10 cellular contexts compared by ENCODE assay signal in genomic region chr1:147762233-147763024, GRCh38. TPM values are rescaled to one million over a fixed set of nuclear protein-coding genes. Genes with fewer than 3 reads are reported as not detected.
DNase-seq lines count a peak whose midpoint lies in the region; ATAC-seq, FAIRE-seq and TF ChIP-seq lines count a peak whose summit lies in the region.
"Had no signal": no experiment of that assay in that cellular context is flagged by ENCODE, and none has a peak within 500 bp of the region (broad histone marks: within the 10 kb centered on the region; RNA-seq: fewer than 3 reads in every experiment).

No MANE protein-coding gene starts in this region.

- H3K36me3 ChIP-seq in breast epithelium (no peaks in the 10 kb centered on the region), aorta (ENCODE audit: control insufficient read depth in 1 of 2, insufficient read depth in 2 of 2, low read length in 1 of 2) (no peaks in the 10 kb centered on the region)

- peak; percentile 84 for ATAC-seq in activated CD8-positive, alpha-beta T cell treated with anti-CD3 and anti-CD28 coated beads, Interleukin-2, amount 10 ng/mL, durations not matched to agents 7 days and 5 days
- peak; percentile 49 for ATAC-seq in aorta (ENCODE audit: low FRiP score)
- ATAC-seq in HG02588 (IDR thresholded peaks at IDR 0.05; ENCODE audit: unreplicated experiment), result no peak

- H3K9me3 Mint-ChIP-seq in MCF 10A (ENCODE audit: unreplicated experiment) (no peaks in the 10 kb centered on the region), immature natural killer cell (no peaks in the 10 kb centered on the region)
- no peaks in the 10 kb centered on the region for H3K9me3 Mint-ChIP-seq in activated CD8-positive, alpha-beta T cell treated with anti-CD3 and anti-CD28 coated beads, Interleukin-2, amount 10 ng/mL, durations not matched to agents 7 days and 5 days (ENCODE audit: insufficient read depth)

- DNase-seq in breast epithelium (ENCODE audit: low spot score in 2 of 2), result no peak
- no peak for DNase-seq in MCF 10A (ENCODE audit: unreplicated experiment)
- DNase-seq in activated CD8-positive, alpha-beta T cell treated with anti-CD3 and anti-CD28 coated beads, Interleukin-2, amount 10 ng/mL, durations not matched to agents 7 days and 5 days, result peak; percentile 38
- peak in 1 of 3 donors; percentile 3 for DNase-seq in immature natural killer cell
- no peak for DNase-seq in aorta
- no peak for DNase-seq in HK-2 (ENCODE audit: unreplicated experiment)
- no peak for DNase-seq in D721Med (ENCODE audit: insufficient read length, low spot score)
- DNase-seq: IMR-90, NCI-H345 had no signal

- H3K27me3 Mint-ChIP-seq in MCF 10A (ENCODE audit: insufficient read depth, unreplicated experiment) (no peaks in the 10 kb centered on the region), immature natural killer cell (ENCODE audit: low read depth in 3 of 3) (no peaks in the 10 kb centered on the region)
- peaks cover 3% of the 10 kb centered on the region for H3K27me3 Mint-ChIP-seq in activated CD8-positive, alpha-beta T cell treated with anti-CD3 and anti-CD28 coated beads, Interleukin-2, amount 10 ng/mL, durations not matched to agents 7 days and 5 days (ENCODE audit: low read depth)

- H3K4me1 ChIP-seq in breast epithelium, result no peaks in the 10 kb centered on the region
- H3K4me1 ChIP-seq in aorta (ENCODE audit: control insufficient read depth in 1 of 2, insufficient read depth in 2 of 2, low read length in 2 of 2), result peaks cover 4 to 16% of the 10 kb centered on the region in 2 donors

- H3K4me3 ChIP-seq in breast epithelium, result no peak overlapping the region
- H3K4me3 ChIP-seq in aorta (ENCODE audit: low read length in 2 of 2), result no peak overlapping the region

- intact Hi-C loops in breast epithelium (cut with DNase I; ENCODE audit: low total_unique reads) (no loop called here), MCF 10A (cut with micrococcal nuclease) (no loop called here), aorta (cut with DNase I) (no loop called here)

- no peak for FAIRE-seq in D721Med (lab: Jason Lieb, UNC)

- H3K36me3 Mint-ChIP-seq in MCF 10A (ENCODE audit: insufficient read depth, unreplicated experiment) (no peaks in the 10 kb centered on the region), immature natural killer cell (no peaks in the 10 kb centered on the region)
- no peaks in the 10 kb centered on the region for H3K36me3 Mint-ChIP-seq in activated CD8-positive, alpha-beta T cell treated with anti-CD3 and anti-CD28 coated beads, Interleukin-2, amount 10 ng/mL, durations not matched to agents 7 days and 5 days (ENCODE audit: low read depth)

- H3K4me1 Mint-ChIP-seq in MCF 10A (ENCODE audit: insufficient read depth, unreplicated experiment) (peaks cover 38% of the 10 kb centered on the region), immature natural killer cell (peaks cover 22 to 24% of the 10 kb centered on the region in 2 donors)
- H3K4me1 Mint-ChIP-seq in activated CD8-positive, alpha-beta T cell treated with anti-CD3 and anti-CD28 coated beads, Interleukin-2, amount 10 ng/mL, durations not matched to agents 7 days and 5 days (ENCODE audit: low read depth), result peaks cover 29% of the 10 kb centered on the region

- CTCF ChIA-PET in MCF 10A (lab: Yijun Ruan, JAX), result interaction anchor here (0.8 kb wide), 1 partner anchor 8 kb away, joined by 4 read pairs; no protein-coding TSS in a partner anchor
- CTCF ChIA-PET in activated CD8-positive, alpha-beta T cell treated with anti-CD3 and anti-CD28 coated beads, Interleukin-2, amount 10 ng/mL, durations not matched to agents 7 days and 5 days (lab: Charles Lee), result no interaction called here

- H3K27ac ChIP-seq in breast epithelium, result peak overlapping the region; percentile 19 to 20
- H3K27ac ChIP-seq in aorta (ENCODE audit: low read depth in 1 of 2, low read length in 2 of 2), result peak overlapping the region; percentile 71 to 77

- no peaks in the 10 kb centered on the region for H3K27me3 ChIP-seq in breast epithelium
- no peaks in the 10 kb centered on the region for H3K27me3 ChIP-seq in aorta (ENCODE audit: control insufficient read depth in 1 of 2, insufficient read depth in 2 of 2, low read length in 1 of 2)

- BruUV-seq in MCF 10A (replicated peaks; lab: Mats Ljungman, UMichigan), result no TSS peak

- H3K9me3 ChIP-seq in breast epithelium (no peaks in the 10 kb centered on the region), aorta (ENCODE audit: control insufficient read depth, low read length) (no peaks in the 10 kb centered on the region)

- POLR2A ChIA-PET in MCF 10A (lab: Yijun Ruan, JAX), result no interaction called here
- POLR2A ChIA-PET in activated CD8-positive, alpha-beta T cell treated with anti-CD3 and anti-CD28 coated beads, Interleukin-2, amount 10 ng/mL, durations not matched to agents 7 days and 5 days (lab: Charles Lee), result no interaction called here

- H3K4me3 Mint-ChIP-seq in MCF 10A (ENCODE audit: unreplicated experiment) (no peak overlapping the region), immature natural killer cell (peak overlapping the region in 3 of 5 donors; percentile 15 to 46 (median 31))
- H3K4me3 Mint-ChIP-seq in activated CD8-positive, alpha-beta T cell treated with anti-CD3 and anti-CD28 coated beads, Interleukin-2, amount 10 ng/mL, durations not matched to agents 7 days and 5 days, result no peak overlapping the region

- H3K27ac Mint-ChIP-seq in MCF 10A (ENCODE audit: low read depth, unreplicated experiment) (no peak overlapping the region), immature natural killer cell (peak overlapping the region in 5 of 6 donors; percentile 17 to 88 (median 39))
- H3K27ac Mint-ChIP-seq in activated CD8-positive, alpha-beta T cell treated with anti-CD3 and anti-CD28 coated beads, Interleukin-2, amount 10 ng/mL, durations not matched to agents 7 days and 5 days, result peak overlapping the region; percentile 78

- no peak for TF ChIP-seq POLR2A in breast epithelium (IDR thresholded peaks at IDR 0.05)

- 0 to 2% methylated on average over 3 of the region's 3 CpGs for WGBS in aorta, 2 donors

- TF ChIP-seq CTCF in breast epithelium (IDR thresholded peaks at IDR 0.05), result no peak
- TF ChIP-seq CTCF in MCF 10A (IDR thresholded peaks at IDR 0.05; ENCODE audit: unreplicated experiment), result no peak
- TF ChIP-seq CTCF in D721Med (IDR thresholded peaks at IDR 0.05; ENCODE audit: insufficient read depth, missing control alignments), result no peak

RNA-seq across cellular contexts. Expression of gene GJA5, which starts 2.0 kb away (rescaled TPM):
- total RNA-seq in breast epithelium, result 10 to 100 TPM in 1 of 3 donors, 1 to 10 TPM in 2; 3.7 to 34.1 (median 4.2) TPM
- total RNA-seq in MCF 10A (2022), result 0.28 TPM in 1 of 2 replicates, not detected in the other
- not detected for total RNA-seq in activated CD8-positive, alpha-beta T cell treated with anti-CD3 and anti-CD28 coated beads, Interleukin-2, amount 10 ng/mL, durations not matched to agents 7 days and 5 days
- polyA plus RNA-seq in immature natural killer cell, result not detected
- total RNA-seq in aorta, result 10 to 100 TPM; 59.1 to 77.2 TPM
- 10 to 100 TPM in 1 of 2 donors, 1 to 10 TPM in 1; 7.5 to 17.6 TPM for polyA plus RNA-seq in aorta
- total RNA-seq: IMR-90 had no signal
- polyA plus RNA-seq: IMR-90 had no signal

Comparison
In these comparisons a context has a peak if more than half of its experiments do, and no peak if none do; other contexts are left out.
1. H3K4me3 Mint-ChIP-seq: peak in immature natural killer cell (3 of 5); none in MCF 10A (single experiment) and activated CD8-positive, alpha-beta T cell treated with anti-CD3 and anti-CD28 coated beads, Interleukin-2, amount 10 ng/mL, durations not matched to agents 7 days and 5 days (single experiment).